In genomic region chr10:117226813-117227451, GRCh38 we compare ENCODE assay signal across 7 cellular contexts. TPM values are rescaled to one million over a fixed set of nuclear protein-coding genes. Genes with fewer than 3 reads are reported as not detected.
A peak's percentile ranks its signal among the peaks of the same experiment; 100 is the strongest.
DNase-seq lines count a peak whose midpoint lies in the region; ATAC-seq, FAIRE-seq and TF ChIP-seq lines count a peak whose summit lies in the region.

No MANE protein-coding gene starts in this region.

- no peak for TF ChIP-seq POLR2A in suprapubic skin (IDR thresholded peaks at IDR 0.05)

- H3K9me1 ChIP-seq in keratinocyte (ENCODE audit: control insufficient read depth, extremely low read depth, insufficient read depth, low read length): no peaks in the 10 kb centered on the region

- no peak for FAIRE-seq in keratinocyte (lab: Jason Lieb, UNC)

- no peak overlapping the region for H3K9ac ChIP-seq in keratinocyte (ENCODE audit: control insufficient read depth, extremely low read depth, insufficient read depth, low read length)

- H2AFZ ChIP-seq in keratinocyte (ENCODE audit: control insufficient read depth, low read length): no peak overlapping the region

- H3K36me3 ChIP-seq in keratinocyte (ENCODE audit: control insufficient read depth in 2 of 2, extremely low read depth in 1 of 2, insufficient read depth in 2 of 2, low read length in 2 of 2): no peaks in the 10 kb centered on the region
- H3K36me3 ChIP-seq in suprapubic skin: no peaks in the 10 kb centered on the region

- DNase-seq in GM12864 (ENCODE audit: low read depth) (no peak), SW480 (ENCODE audit: low spot score) (peak; percentile 49), keratinocyte (ENCODE audit: low read depth, low spot score) (no peak), SW 1271 (lab: John Stamatoyannopoulos, UW) (no peak), suprapubic skin (ENCODE audit: low spot score in 2 of 2) (no peak)

- H3K27ac ChIP-seq in keratinocyte (ENCODE audit: control insufficient read depth, insufficient read depth, low read length) (no peak overlapping the region), suprapubic skin (no peak overlapping the region)

- peaks cover 7% of the 10 kb centered on the region for H3K27me3 ChIP-seq in keratinocyte (ENCODE audit: control insufficient read depth, extremely low read depth, insufficient read depth, low read length)
- H3K27me3 ChIP-seq in suprapubic skin: peaks cover 33% of the 10 kb centered on the region

- H3K4me2 ChIP-seq in keratinocyte (ENCODE audit: control insufficient read depth, extremely low read depth, insufficient read depth, low read depth, low read length): no peak overlapping the region

- H3K4me3 ChIP-seq in GM12864 (ENCODE audit: low read depth, low read length) (no peak overlapping the region), keratinocyte (ENCODE audit: control insufficient read depth in 2 of 3, extremely low read depth in 1 of 3, insufficient read depth in 2 of 3, low read depth in 1 of 3, low read length in 3 of 3) (no peak overlapping the region), suprapubic skin (no peak overlapping the region)

- ATAC-seq in HG03520 (IDR thresholded peaks at IDR 0.05; ENCODE audit: unreplicated experiment) (peak; percentile 63), GM18861 (IDR thresholded peaks at IDR 0.05; ENCODE audit: unreplicated experiment) (no peak)

- H4K20me1 ChIP-seq in keratinocyte (ENCODE audit: control insufficient read depth, extremely low read depth, insufficient read depth, low read length): no peaks in the 10 kb centered on the region

- 29% methylated on average over 10 of the region's 10 CpGs for WGBS in suprapubic skin

- H3K4me1 ChIP-seq in keratinocyte (ENCODE audit: control insufficient read depth, extremely low read depth, insufficient read depth, low read length) (no peaks in the 10 kb centered on the region), suprapubic skin (no peaks in the 10 kb centered on the region)

- TF ChIP-seq CTCF in GM12864 (IDR thresholded peaks at IDR 0.05; ENCODE audit: low read depth, low read length, missing control alignments) (peak; percentile 62), keratinocyte (optimal IDR thresholded peaks at IDR 0.05 in 1 of 3, IDR thresholded peaks at IDR 0.05 in 1 of 3, conservative IDR thresholded peaks at IDR 0.05 in 1 of 3; ENCODE audit: extremely low read depth in 1 of 3, insufficient read depth in 2 of 3, low read length in 3 of 3) (peak; percentile 67 to 75 (median 70)), suprapubic skin (IDR thresholded peaks at IDR 0.05) (no peak)

- dilution Hi-C loops in keratinocyte (cut with MboI; ENCODE audit: extremely low pct_ligation_motif_present, low sequenced_read_pairs): no loop called here

- TF ChIP-seq EP300 in suprapubic skin (IDR thresholded peaks at IDR 0.05): no peak

- H3K9me3 ChIP-seq in keratinocyte (ENCODE audit: control insufficient read depth, low read depth, low read length) (no peaks in the 10 kb centered on the region), suprapubic skin (no peaks in the 10 kb centered on the region)

- no peaks in the 10 kb centered on the region for H3K79me2 ChIP-seq in keratinocyte (ENCODE audit: control insufficient read depth, insufficient read depth, low read length)

RNA-seq across cellular contexts. Expression of gene SLC18A2, which starts 14.0 kb away (rescaled TPM):
- polyA plus RNA-seq in keratinocyte: not detected in 3 replicates
- not detected for polyA plus RNA-seq in keratinocyte (2011; ENCODE audit: low read depth)
- polyA plus RNA-seq in keratinocyte (2011; cell fraction: cytosol; rRNA removed): not detected in 2 replicates
- not detected in 2 replicates for polyA plus RNA-seq in keratinocyte (2011; cell fraction: nucleus; rRNA removed)
- not detected in 2 replicates for polyA plus RNA-seq in keratinocyte (2012; ENCODE audit: low replicate concordance)
- not detected in 3 replicates for polyA minus RNA-seq in keratinocyte
- not detected for polyA minus RNA-seq in keratinocyte (2011; cell fraction: cytosol; rRNA and poly(A)+ RNA removed)
- not detected in 2 replicates for polyA minus RNA-seq in keratinocyte (2011; cell fraction: nucleus; rRNA and poly(A)+ RNA removed)
- total RNA-seq in suprapubic skin: 10 to 100 TPM in 1 of 4 donors, 1 to 10 TPM in 3; 2.7 to 10.5 (median 5.4) TPM

RNA-seq across cellular contexts. Expression of gene KCNK18, which starts 29.6 kb away (rescaled TPM):
- polyA plus RNA-seq in keratinocyte: not detected in 3 replicates
- not detected for polyA plus RNA-seq in keratinocyte (2011; ENCODE audit: low read depth)
- polyA plus RNA-seq in keratinocyte (2011; cell fraction: cytosol; rRNA removed): not detected in 2 replicates
- not detected in 2 replicates for polyA plus RNA-seq in keratinocyte (2011; cell fraction: nucleus; rRNA removed)
- not detected in 2 replicates for polyA plus RNA-seq in keratinocyte (2012; ENCODE audit: low replicate concordance)
- not detected in 3 replicates for polyA minus RNA-seq in keratinocyte
- not detected for polyA minus RNA-seq in keratinocyte (2011; cell fraction: cytosol; rRNA and poly(A)+ RNA removed)
- not detected in 2 replicates for polyA minus RNA-seq in keratinocyte (2011; cell fraction: nucleus; rRNA and poly(A)+ RNA removed)
- not detected for total RNA-seq in suprapubic skin

Comparison
In these comparisons a context has a peak if more than half of its experiments do, and no peak if none do; other contexts are left out.
1. CTCF ChIP-seq: peak in GM12864 (single experiment) and keratinocyte (3 of 3); none in suprapubic skin (0 of 2).